ENCODE assay signal across 8 cellular contexts in genomic region chr1:2174348-2175054, GRCh38. TPM values are rescaled to one million over a fixed set of nuclear protein-coding genes. Genes with fewer than 3 reads are reported as not detected.
DNase-seq lines count a peak whose midpoint lies in the region; ATAC-seq and TF ChIP-seq lines count a peak whose summit lies in the region.

No MANE protein-coding gene starts in this region.

- POLR2A ChIA-PET in Panc1 (lab: Charles Lee), result interaction anchor here (0.6 kb wide), 1 partner anchor 229 kb away, joined by 12 read pairs; no protein-coding TSS in a partner anchor

- no peaks in the 10 kb centered on the region for H3K27me3 ChIP-seq in Panc1 (ENCODE audit: control insufficient read depth, insufficient read depth, low read length)

- no peaks in the 10 kb centered on the region for H3K9me3 ChIP-seq in Panc1 (ENCODE audit: control insufficient read depth, insufficient read depth, low read depth, low read length)

- no peaks in the 10 kb centered on the region for H3K4me1 ChIP-seq in Panc1 (ENCODE audit: control insufficient read depth, insufficient read depth, low read length)

- no peaks in the 10 kb centered on the region for H3K36me3 ChIP-seq in Panc1 (ENCODE audit: control insufficient read depth, insufficient read depth, low read length)

- H3K4me3 ChIP-seq in Panc1 (ENCODE audit: low read depth in 2 of 2, low read length in 2 of 2), result no peak overlapping the region

- no peak overlapping the region for H3K4me3 Mint-ChIP-seq in Calu3 (ENCODE audit: low read depth, unreplicated experiment)

- ATAC-seq in Panc1, result peak; percentile 90
- ATAC-seq in left cardiac atrium, result peak; percentile 72 to 79

- no peaks in the 10 kb centered on the region for H3K9me3 Mint-ChIP-seq in Calu3 (ENCODE audit: low read depth, unreplicated experiment)

- intact Hi-C loops in Calu3 (cut with micrococcal nuclease; ENCODE audit: unreplicated experiment) (no loop called here), Panc1 (cut with micrococcal nuclease; ENCODE audit: unreplicated experiment) (no loop called here), left cardiac atrium (cut with DNase I) (loop anchor here in 1 of 2 donors (2.0 kb wide), 1 partner anchor 42 kb away; no protein-coding TSS in a partner anchor), posterior vena cava (cut with DNase I) (loop anchor here (1.0 to 10.0 kb wide), 4 partner anchors 33 to 1092 kb away; no protein-coding TSS in a partner anchor)

- BruUV-seq in Calu3 (replicated peaks; lab: Mats Ljungman, UMichigan) (no TSS peak), Panc1 (replicated peaks; lab: Mats Ljungman, UMichigan) (no TSS peak)

- in situ Hi-C loops in Panc1 (cut with HindIII; ENCODE audit: low pct_unique_long_range_greater_than_20kb, low sequenced_read_pairs), result no loop called here

- peak; percentile 50 for DNase-seq in Calu3
- DNase-seq in HT-29 (ENCODE audit: low spot score), result peak; percentile 66
- DNase-seq in Panc1 (ENCODE audit: low read depth, low spot score), result peak; percentile 25
- DNase-seq in amygdala (lab: John Stamatoyannopoulos, UW), result peak in 31 of 56 donors; percentile 12 to 59 (median 36)
- peak; percentile 63 for DNase-seq in left cardiac atrium
- DNase-seq in renal cortical epithelial cell (ENCODE audit: low read depth), result peak; percentile 26
- DNase-seq in posterior vena cava (ENCODE audit: low spot score), result no peak
- no peak for DNase-seq in kidney glomerular epithelial cell (lab: John Stamatoyannopoulos, UW)

- no peak overlapping the region for H3K27ac ChIP-seq in Panc1 (ENCODE audit: low read length)

- TF ChIP-seq CTCF in Calu3 (IDR thresholded peaks at IDR 0.05; ENCODE audit: unreplicated experiment) (peak; percentile 73), Panc1 (IDR thresholded peaks at IDR 0.05) (peak; percentile 98)

- CTCF ChIA-PET in Calu3 (lab: Charles Lee), result interaction anchor here (0.5 to 1.0 kb wide), 5 partner anchors 10 to 130 kb away, joined by 3 to 7 read pairs (median 3); no protein-coding TSS in a partner anchor
- CTCF ChIA-PET in Panc1 (lab: Charles Lee), result interaction anchor here (0.6 to 1.5 kb wide), 10 partner anchors 9 to 412 kb away, joined by 3 to 9 read pairs (median 4); no protein-coding TSS in a partner anchor

- H3K27me3 Mint-ChIP-seq in Calu3 (ENCODE audit: unreplicated experiment), result no peaks in the 10 kb centered on the region

- H3K4me1 Mint-ChIP-seq in Calu3 (ENCODE audit: low read depth, unreplicated experiment), result no peaks in the 10 kb centered on the region

- peaks cover 24% of the 10 kb centered on the region for H3K36me3 Mint-ChIP-seq in Calu3 (ENCODE audit: insufficient read depth, unreplicated experiment)

- H3K27ac Mint-ChIP-seq in Calu3 (ENCODE audit: unreplicated experiment), result no peak overlapping the region

RNA-seq across cellular contexts. Expression of gene FAAP20, which starts 20.1 kb away (rescaled TPM):
- total RNA-seq in Calu3 (2022), result 36.3 and 42.9 TPM in 2 replicates
- 99.3 and 119 TPM in 2 replicates for total RNA-seq in HT-29 (2014; rRNA removed; shearing (Covaris generic))
- 177 TPM for total RNA-seq in Panc1 (2021; ENCODE audit: unreplicated experiment)
- 197 TPM for polyA plus RNA-seq in Panc1 (2012; ENCODE audit: insufficient read length)
- 10 to 100 TPM; 35.4 to 41.4 TPM for total RNA-seq in left cardiac atrium
- 12.0 and 23.4 TPM in 2 replicates for total RNA-seq in renal cortical epithelial cell
- total RNA-seq in posterior vena cava, result 10 to 100 TPM; 50.7 to 52.9 TPM

RNA-seq across cellular contexts. Expression of gene SKI, which starts 53.6 kb away (rescaled TPM):
- total RNA-seq in Calu3 (2022), result 32.8 and 33.8 TPM in 2 replicates
- 12.1 and 15.2 TPM in 2 replicates for total RNA-seq in HT-29 (2014; rRNA removed; shearing (Covaris generic))
- total RNA-seq in Panc1 (2021; ENCODE audit: unreplicated experiment), result 63.2 TPM
- 35.0 TPM for polyA plus RNA-seq in Panc1 (2012; ENCODE audit: insufficient read length)
- total RNA-seq in left cardiac atrium, result 10 to 100 TPM; 47.1 to 66.9 TPM
- total RNA-seq in renal cortical epithelial cell, result 9.0 and 34.8 TPM in 2 replicates
- 100 to 1,000 TPM; 104 to 111 TPM for total RNA-seq in posterior vena cava

Comparison
In these comparisons a context has a peak if more than half of its experiments do, and no peak if none do; other contexts are left out.
1. DNase-seq: peak in Calu3 (single experiment), HT-29 (single experiment), Panc1 (single experiment), amygdala (31 of 56), left cardiac atrium (single experiment) and renal cortical epithelial cell (single experiment); none in posterior vena cava (single experiment) and kidney glomerular epithelial cell (single experiment).
2. intact Hi-C loops: an anchor here in posterior vena cava (1.0 to 10.0 kb wide); none called in Calu3 and Panc1.